Comparison of ENCODE assay signal across 9 cellular contexts in genomic region chr20:34703061-34703572, GRCh38. TPM values are rescaled to one million over a fixed set of nuclear protein-coding genes. Genes with fewer than 3 reads are reported as not detected.
DNase-seq lines count a peak whose midpoint lies in the region; ATAC-seq and TF ChIP-seq lines count a peak whose summit lies in the region.
"Had no signal": no experiment of that assay in that cellular context is flagged by ENCODE, and none has a peak within 500 bp of the region (broad histone marks: within the 10 kb centered on the region; RNA-seq: fewer than 3 reads in every experiment).

No MANE protein-coding gene starts in this region.

- ATAC-seq in sciatic nerve = no peak
- no peak for ATAC-seq in foreskin keratinocyte

- DNase-seq in fibroblast of mammary gland (ENCODE audit: low read depth) (no peak), sciatic nerve (ENCODE audit: low spot score) (peak; percentile 12), T1000 (lab: John Stamatoyannopoulos, UW) (no peak), NCI-H446 treated with DMSO at 0.1 percent for 48 hours (lab: John Stamatoyannopoulos, UW) (no peak), foreskin keratinocyte (no peak)
- no peak for DNase-seq in stimulated activated CD4-positive, alpha-beta T cell treated with anti-CD3 and anti-CD28 coated beads, Interleukin-2, amount 100 ng/mL, for 48 hours
- DNase-seq: hippocampal formation had no signal

- no peaks in the 10 kb centered on the region for H3K79me2 ChIP-seq in SU-DHL-6 (ENCODE audit: insufficient read depth, low read length)

- H3K4me1 ChIP-seq in foreskin keratinocyte = no peaks in the 10 kb centered on the region

- H3K9me3 ChIP-seq in SU-DHL-6 (ENCODE audit: insufficient read depth, low read length) = no peaks in the 10 kb centered on the region

- H3K36me3 ChIP-seq in SU-DHL-6 (ENCODE audit: low read length) = no peaks in the 10 kb centered on the region

- H3F3A ChIP-seq in SU-DHL-6 (ENCODE audit: insufficient read depth) = peaks cover 10% of the 10 kb centered on the region

- H3K27me3 ChIP-seq in SU-DHL-6 (ENCODE audit: low read length) (no peaks in the 10 kb centered on the region), foreskin keratinocyte (peaks cover 6% of the 10 kb centered on the region)

- TF ChIP-seq CTCF in SU-DHL-6 (IDR thresholded peaks at IDR 0.05; ENCODE audit: insufficient read depth, low read length, poor library complexity, severe bottlenecking) (no peak), fibroblast of mammary gland (conservative IDR thresholded peaks at IDR 0.05; ENCODE audit: control insufficient read depth, insufficient read depth, low read depth, low read length) (no peak), foreskin keratinocyte (conservative IDR thresholded peaks at IDR 0.05) (no peak)

- no peaks in the 10 kb centered on the region for H3K9me2 ChIP-seq in SU-DHL-6 (replicated peaks; ENCODE audit: insufficient read depth, low read length)

- H3K4me3 ChIP-seq in GM08714 (ENCODE audit: low read length) = peak overlapping the region; percentile 80; the same call in 1 of the 2 replicates
- H3K4me3 ChIP-seq in SU-DHL-6 (ENCODE audit: insufficient read depth, low read length, poor library complexity, severe bottlenecking) = peak overlapping the region; percentile 73
- peak overlapping the region; percentile 81 for H3K4me3 ChIP-seq in fibroblast of mammary gland (ENCODE audit: control insufficient read depth, low read depth, low read length)

- peak overlapping the region; percentile 92 for H3K4me2 ChIP-seq in SU-DHL-6 (ENCODE audit: low read depth, low read length, poor library complexity, severe bottlenecking)

- H4K20me1 ChIP-seq in SU-DHL-6 (ENCODE audit: low read depth, low read length) = no peaks in the 10 kb centered on the region

- no peak overlapping the region for H3K27ac ChIP-seq in SU-DHL-6 (ENCODE audit: low read depth, low read length)
- no peak overlapping the region for H3K27ac ChIP-seq in foreskin keratinocyte

- 0 out of 2 replicates have a peak overlapping the region, but pooled peaks have one; percentile 64 for H3K9ac ChIP-seq in SU-DHL-6 (ENCODE audit: low read length)

- intact Hi-C loops in sciatic nerve (cut with DNase I) = loop anchor here (10.0 kb wide), 1 partner anchor 118 kb away; no protein-coding TSS in a partner anchor

- H2AFZ ChIP-seq in SU-DHL-6 (ENCODE audit: low read depth, low read length, severe bottlenecking) = peak overlapping the region; percentile 91

RNA-seq across cellular contexts. Expression of gene TP53INP2, which starts 1.0 kb away (rescaled TPM):
- total RNA-seq in sciatic nerve (36.9 TPM), foreskin keratinocyte (0.92 and 1.5 TPM in 2 replicates)
- 1.0 and 1.3 TPM in 2 replicates for polyA plus RNA-seq in foreskin keratinocyte

RNA-seq across cellular contexts. Expression of gene PIGU, which starts 26.2 kb away (rescaled TPM):
- total RNA-seq in sciatic nerve (28.2 TPM), foreskin keratinocyte (24.3 and 25.9 TPM in 2 replicates)
- 28.1 and 30.7 TPM in 2 replicates for polyA plus RNA-seq in foreskin keratinocyte

Comparison
In these comparisons a context has a peak if more than half of its experiments do, and no peak if none do; other contexts are left out.
1. RNA of gene TP53INP2, which starts 1.0 kb away (total RNA-seq): 36.9 TPM in sciatic nerve (single experiment); 0.92 to 1.5 TPM in foreskin keratinocyte; every median in the first group is over 10 times any median in the second.
2. Peak in every context shown above with its lines, with median percentiles within 50 percentile points of each other: H3K4me3 ChIP-seq.